Comparison of ENCODE assay signal across 17 cellular contexts in the genomic region with DNA sequence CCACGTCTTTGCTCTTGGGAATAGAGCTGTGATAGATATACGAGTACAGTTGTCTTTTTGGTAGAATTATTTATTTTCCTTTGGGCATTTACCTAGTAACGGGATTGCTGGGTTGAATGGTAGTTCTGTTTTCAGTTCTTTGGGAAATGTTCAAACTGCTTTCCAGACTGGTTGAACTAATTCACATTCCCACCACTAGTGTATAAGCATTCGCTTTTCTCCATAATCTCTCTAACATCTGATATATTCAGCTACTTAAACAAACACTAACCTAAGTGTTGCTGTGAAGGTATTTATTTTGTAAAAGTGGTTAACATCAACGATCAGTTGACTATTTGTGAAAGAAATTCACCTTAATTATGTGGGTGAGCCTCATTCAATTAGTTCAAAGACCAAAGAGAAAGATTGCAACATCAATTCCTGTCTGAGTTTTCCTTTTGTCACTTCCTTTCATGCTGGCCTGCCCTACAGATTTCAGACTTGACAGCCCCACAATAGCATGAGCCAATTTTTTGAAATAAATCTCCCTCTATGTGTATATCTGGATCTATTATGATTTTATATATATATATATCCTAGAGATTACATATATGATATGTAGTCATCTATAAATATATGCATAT. TPM values are rescaled to one million over a fixed set of nuclear protein-coding genes. Genes with fewer than 3 reads are reported as not detected.
DNase-seq lines count a peak whose midpoint lies in the region; TF ChIP-seq lines count a peak whose summit lies in the region.
"Had no signal": no experiment of that assay in that cellular context is flagged by ENCODE, and none has a peak within 500 bp of the region (broad histone marks: within the 10 kb centered on the region; RNA-seq: fewer than 3 reads in every experiment).

No MANE protein-coding gene starts in this region.

- no peak overlapping the region for H3K4me3 ChIP-seq in endodermal cell (ENCODE audit: low read length)
- H3K4me3 ChIP-seq in retinal pigment epithelial cell (ENCODE audit: low read length): no peak overlapping the region
- H3K4me3 ChIP-seq: colonic mucosa, esophagus squamous epithelium, Peyer's patch had no signal

- H3K27me3 ChIP-seq in endodermal cell (ENCODE audit: control insufficient read depth, insufficient read depth, low read length, poor library complexity, severe bottlenecking): peaks cover 31% of the 10 kb centered on the region
- H3K27me3 ChIP-seq: colonic mucosa, esophagus squamous epithelium, Peyer's patch had no signal

- peaks cover 2% of the 10 kb centered on the region for H3K36me3 Mint-ChIP-seq in activated CD4-positive, alpha-beta T cell treated with anti-CD3 and anti-CD28 coated beads, Interleukin-2, amount 10 ng/mL, durations not matched to agents 24 days and 14 days (ENCODE audit: low read depth)
- H3K36me3 Mint-ChIP-seq in endodermal cell (ENCODE audit: low read depth): no peaks in the 10 kb centered on the region

- no peak overlapping the region for H3K4me3 Mint-ChIP-seq in activated CD4-positive, alpha-beta T cell treated with anti-CD3 and anti-CD28 coated beads, Interleukin-2, amount 10 ng/mL, durations not matched to agents 24 days and 14 days
- H3K4me3 Mint-ChIP-seq in endodermal cell: no peak overlapping the region
- H3K4me3 Mint-ChIP-seq: IgD-negative memory B cell had no signal

- peak overlapping the region; percentile 46 for H3K27ac Mint-ChIP-seq in activated CD4-positive, alpha-beta T cell treated with anti-CD3 and anti-CD28 coated beads, Interleukin-2, amount 10 ng/mL, durations not matched to agents 24 days and 14 days
- no peak overlapping the region for H3K27ac Mint-ChIP-seq in endodermal cell
- H3K27ac Mint-ChIP-seq: IgD-negative memory B cell had no signal

- intact Hi-C loops in activated CD4-positive, alpha-beta T cell treated with anti-CD3 and anti-CD28 coated beads, Interleukin-2, amount 10 ng/mL, durations not matched to agents 24 days and 14 days (cut with micrococcal nuclease): no loop called here

- no peak for DNase-seq in activated CD4-positive, alpha-beta T cell treated with anti-CD3 and anti-CD28 coated beads, Interleukin-2, amount 10 ng/mL, durations not matched to agents 24 days and 14 days
- DNase-seq in activated CD4-positive, alpha-beta T cell treated with anti-CD3 and anti-CD28 coated beads, Interleukin-2, amount 50 U/mL, for 48 hours: no peak
- DNase-seq in RPMI7951 (ENCODE audit: low read depth) (peak; percentile 12), endodermal cell (no peak), retinal pigment epithelial cell (ENCODE audit: low read depth) (no peak), NCI-H748 treated with DMSO at 0.1 percent for 48 hours (lab: John Stamatoyannopoulos, UW) (no peak), mesenteric fat pad (ENCODE audit: low spot score) (no peak), hepatic stellate cell (ENCODE audit: low spot score) (no peak)
- DNase-seq: activated CD4-positive, alpha-beta T cell treated with anti-CD3 and anti-CD28 coated beads, Interleukin-2, amount 50 U/mL, for 4 hours; amniotic stem cell; colonic mucosa; esophagus squamous epithelium; NCI-H1436 treated with DMSO at 0.1 percent for 48 hours; Peyer's patch; T-helper 9 cell had no signal

- no peaks in the 10 kb centered on the region for H3K27me3 Mint-ChIP-seq in activated CD4-positive, alpha-beta T cell treated with anti-CD3 and anti-CD28 coated beads, Interleukin-2, amount 10 ng/mL, durations not matched to agents 24 days and 14 days
- peaks cover 25% of the 10 kb centered on the region for H3K27me3 Mint-ChIP-seq in endodermal cell (ENCODE audit: insufficient read depth)
- H3K27me3 Mint-ChIP-seq: IgD-negative memory B cell had no signal

- TF ChIP-seq CTCF in endodermal cell (conservative IDR thresholded peaks at IDR 0.05) (peak; percentile 55), retinal pigment epithelial cell (conservative IDR thresholded peaks at IDR 0.05; ENCODE audit: low read depth, low read length) (peak; percentile 15)

- no peaks in the 10 kb centered on the region for H3K4me1 ChIP-seq in endodermal cell (ENCODE audit: control insufficient read depth, insufficient read depth, low read length)
- H3K4me1 ChIP-seq: colonic mucosa, esophagus squamous epithelium, Peyer's patch had no signal

- peaks cover 26% of the 10 kb centered on the region for H3K4me1 Mint-ChIP-seq in activated CD4-positive, alpha-beta T cell treated with anti-CD3 and anti-CD28 coated beads, Interleukin-2, amount 10 ng/mL, durations not matched to agents 24 days and 14 days
- peaks cover 16% of the 10 kb centered on the region for H3K4me1 Mint-ChIP-seq in endodermal cell
- H3K4me1 Mint-ChIP-seq: IgD-negative memory B cell had no signal

- H3K27ac ChIP-seq in endodermal cell (ENCODE audit: low read depth, low read length): no peak overlapping the region
- H3K27ac ChIP-seq: colonic mucosa, esophagus squamous epithelium, Peyer's patch had no signal

- peaks cover 7% of the 10 kb centered on the region for H3K9me3 ChIP-seq in endodermal cell (ENCODE audit: control insufficient read depth, low read length)
- H3K9me3 ChIP-seq: colonic mucosa, esophagus squamous epithelium, Peyer's patch had no signal

- no peak overlapping the region for H3K9ac ChIP-seq in endodermal cell (ENCODE audit: extremely low read depth, low read length, poor library complexity, severe bottlenecking)

- H3K36me3 ChIP-seq in endodermal cell (ENCODE audit: control insufficient read depth, insufficient read depth, low read length): no peaks in the 10 kb centered on the region
- H3K36me3 ChIP-seq: colonic mucosa, esophagus squamous epithelium, Peyer's patch had no signal

- peaks cover 14% of the 10 kb centered on the region for H3K9me3 Mint-ChIP-seq in activated CD4-positive, alpha-beta T cell treated with anti-CD3 and anti-CD28 coated beads, Interleukin-2, amount 10 ng/mL, durations not matched to agents 24 days and 14 days
- H3K9me3 Mint-ChIP-seq in endodermal cell: no peaks in the 10 kb centered on the region
- H3K9me3 Mint-ChIP-seq: IgD-negative memory B cell had no signal

- WGBS in endodermal cell (ENCODE audit: insufficient coverage in 1 of 2, insufficient read length in 1 of 2), 2 experiments: 95 to 100% methylated on average over 1 to 5 of the region's 5 CpGs

RNA-seq across cellular contexts. Expression of a gene that starts 26.7 kb away (rescaled TPM):
- 13.5 and 14.6 TPM in 2 replicates for total RNA-seq in activated CD4-positive, alpha-beta T cell treated with anti-CD3 and anti-CD28 coated beads, Interleukin-2, amount 10 ng/mL, durations not matched to agents 24 days and 14 days
- total RNA-seq in RPMI7951 (2014; rRNA removed; shearing (Covaris generic)): 27.8 and 35.1 TPM in 2 replicates
- total RNA-seq in endodermal cell: 10 to 100 TPM in 1 of 2 donors, 1 to 10 TPM in 1; 6.5 to 11.7 TPM
- polyA plus RNA-seq in endodermal cell (2013, experiment 1 of 2): 4.7 TPM
- polyA plus RNA-seq in endodermal cell (2013, experiment 2 of 2): 4.2 TPM
- 5.8 TPM for total RNA-seq in mesenteric fat pad
- total RNA-seq: G401 had no signal
